25 cellular contexts compared by ENCODE assay signal in the genomic region with DNA sequence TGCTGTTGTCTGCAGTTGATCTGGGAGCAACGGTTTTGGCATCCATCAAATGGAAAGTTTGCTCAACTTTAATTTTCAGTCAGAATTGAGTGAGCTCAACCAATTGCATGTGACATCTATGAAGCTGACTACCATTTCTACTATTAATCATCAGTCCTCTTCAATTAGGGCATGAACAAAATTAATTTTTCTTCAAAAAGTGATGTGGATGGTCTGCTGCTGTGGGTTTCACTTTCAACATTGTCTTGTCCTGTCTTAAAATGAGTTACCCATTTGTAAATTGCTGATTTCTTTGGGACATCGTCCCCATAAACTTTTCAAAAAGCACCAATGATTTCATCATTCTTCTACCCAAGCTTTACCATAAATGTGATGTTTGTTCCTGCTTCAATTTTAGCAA.
A peak's percentile ranks its signal among the peaks of the same experiment; 100 is the strongest.
DNase-seq lines count a peak whose midpoint lies in the region; ATAC-seq, FAIRE-seq and TF ChIP-seq lines count a peak whose summit lies in the region.
"Had no signal": no experiment of that assay in that cellular context is flagged by ENCODE, and none has a peak within 500 bp of the region (broad histone marks: within the 10 kb centered on the region; RNA-seq: fewer than 3 reads in every experiment).

No MANE protein-coding gene starts in this region.

- RAD21 ChIA-PET in GM12878 (lab: Charles Lee; ENCODE audit: unreplicated experiment), result no interaction called here

- 3% methylated on average over 2 of the region's 2 CpGs for WGBS in GM12878 (ENCODE audit: insufficient coverage, insufficient replicate concordance, low lambda C conversion rate, missing lambda C conversion rate)

- H3K4me1 ChIP-seq in GM12878 (ENCODE audit: control insufficient read depth, insufficient read depth, low read length), result no peaks in the 10 kb centered on the region
- H3K4me1 ChIP-seq: BE2C had no signal

- no peaks in the 10 kb centered on the region for H3K36me3 ChIP-seq in GM12878 (ENCODE audit: control insufficient read depth in 2 of 2, insufficient read depth in 2 of 2, low read length in 1 of 2)
- H3K36me3 ChIP-seq: BE2C had no signal

- no TSS peak for BruUV-seq in GM12878 (replicated peaks; lab: Mats Ljungman, UMichigan)

- no peaks in the 10 kb centered on the region for H3K9me3 ChIP-seq in GM12878 (replicated peaks; ENCODE audit: control insufficient read depth, insufficient read depth, low read length)
- H3K9me3 ChIP-seq: BE2C had no signal

- no peak overlapping the region for H3K4me2 ChIP-seq in GM12878 (ENCODE audit: control insufficient read depth, insufficient read depth)
- H3K4me2 ChIP-seq: GM23338 had no signal

- TF ChIP-seq CTCF in GM12878 (IDR thresholded peaks at IDR 0.05 in 2 of 3, conservative IDR thresholded peaks at IDR 0.05 in 1 of 3; ENCODE audit: control insufficient read depth in 2 of 3, extremely low read depth in 1 of 3, insufficient read depth in 1 of 3, low read depth in 3 of 3, low read length in 3 of 3) (no peak), GM10248 (IDR thresholded peaks at IDR 0.05; ENCODE audit: control extremely low read depth, extremely low read depth, low read depth, missing control alignments) (no peak)

- H2AFZ ChIP-seq in GM12878 (ENCODE audit: control insufficient read depth, low read depth, low read length), result no peak overlapping the region
- H2AFZ ChIP-seq: GM23338 had no signal

- no peaks in the 10 kb centered on the region for H4K20me1 ChIP-seq in GM12878 (ENCODE audit: control insufficient read depth, insufficient read depth)

- in situ Hi-C loops in GM12878 (cut with MboI), result no loop called here

- H3K27ac ChIP-seq in GM12878 (ENCODE audit: control insufficient read depth, insufficient read depth), result no peak overlapping the region

- CTCF ChIA-PET in GM12878 (lab: Yijun Ruan, JAX), result no interaction called here
- CTCF ChIA-PET in GM10248 (lab: Yijun Ruan, JAX), result no interaction called here

- intact Hi-C loops in GM12878 (cut with micrococcal nuclease; ENCODE audit: unreplicated experiment), result no loop called here

- H3K9ac ChIP-seq in GM12878 (ENCODE audit: control insufficient read depth, insufficient read depth, low read length), result no peak overlapping the region

- FAIRE-seq in GM18507 (lab: Jason Lieb, UNC) (peak; percentile 29), GM12878 (lab: Jason Lieb, UNC) (no peak)
- FAIRE-seq: A204.1, G401.6, HTR-8/SVneo, K562 had no signal

- no peak for TF ChIP-seq RAD21 in GM12878 (IDR thresholded peaks at IDR 0.05; ENCODE audit: insufficient read depth, low read depth, low read length)

- ATAC-seq in GM18861 (IDR thresholded peaks at IDR 0.05; ENCODE audit: unreplicated experiment), result peak; percentile 49
- peak; percentile 41 for ATAC-seq in GM21423 (IDR thresholded peaks at IDR 0.05; ENCODE audit: unreplicated experiment)
- ATAC-seq in GM12878, result peak; percentile 62
- ATAC-seq: GM23338, HCT116, K562 had no signal

- H3K4me3 ChIP-seq in GM12878, result no peak overlapping the region
- H3K4me3 ChIP-seq: GM23338, K562 had no signal

- POLR2A ChIA-PET in GM12878 (lab: Charles Lee) (interaction anchor here (0.6 kb wide), 1 partner anchor 1993 kb away, joined by 3 read pairs; no protein-coding TSS in a partner anchor), GM10248 (lab: Yijun Ruan, JAX) (no interaction called here)

- DNase-seq in GM18507 (ENCODE audit: extremely low spot score, insufficient read length, low read depth), result no peak
- no peak for DNase-seq in GM12878 (ENCODE audit: low read depth, low spot score)
- DNase-seq in OCI-M2 (lab: John Stamatoyannopoulos, UW; ENCODE audit: unreplicated experiment), result no peak
- no peak for DNase-seq in GM10248 (ENCODE audit: extremely low spot score)
- no peak for DNase-seq in activated T-cell treated with anti-CD3 and anti-CD28 coated beads, Interleukin-2, amount 50 U/mL, for 48 hours
- DNase-seq: ACHN; BE2C; C1 segment of cervical spinal cord; CD4-positive, CD25-positive, alpha-beta regulatory T cell; CD8-positive, alpha-beta memory T cell; COR-L47; DMS 273 treated with DMSO at 0.1 percent for 48 hours; DMS53; DND-41; EL; H7; IMR-90 had no signal

- TF ChIP-seq POLR2A in GM12878 (IDR thresholded peaks at IDR 0.05; ENCODE audit: low read depth, low read length), result no peak

- H3K27me3 ChIP-seq in GM12878 (replicated peaks in 1 of 2; ENCODE audit: control insufficient read depth in 2 of 2, insufficient read depth in 2 of 2, low read length in 1 of 2), result no peaks in the 10 kb centered on the region
- H3K27me3 ChIP-seq: BE2C had no signal

- no peak for TF ChIP-seq EP300 in GM12878 (IDR thresholded peaks at IDR 0.05; ENCODE audit: borderline replicate concordance in 1 of 2, control insufficient read depth in 1 of 2, low read depth in 2 of 2, low read length in 2 of 2)

- H3K79me2 ChIP-seq in GM12878 (ENCODE audit: control insufficient read depth, insufficient read depth, low read length), result no peaks in the 10 kb centered on the region

- SMC1A ChIA-PET in GM12878 (lab: Charles Lee; ENCODE audit: uncharacterized antibody, unreplicated experiment), result no interaction called here

TF ChIP-seq in GM12878, 131 proteins besides CTCF, POLR2A, EP300 and RAD21:
- TF ChIP-seq TCF7 (IDR thresholded peaks at IDR 0.05; ENCODE audit: borderline replicate concordance) (no peak), RFX5 (IDR thresholded peaks at IDR 0.05; ENCODE audit: low read depth, low read length) (no peak), MYC (IDR thresholded peaks at IDR 0.05; ENCODE audit: insufficient read depth, insufficient read length, insufficient replicate concordance, low read length, severe bottlenecking) (no peak)
